ENCODE assay signal across 14 cellular contexts in the genomic region with DNA sequence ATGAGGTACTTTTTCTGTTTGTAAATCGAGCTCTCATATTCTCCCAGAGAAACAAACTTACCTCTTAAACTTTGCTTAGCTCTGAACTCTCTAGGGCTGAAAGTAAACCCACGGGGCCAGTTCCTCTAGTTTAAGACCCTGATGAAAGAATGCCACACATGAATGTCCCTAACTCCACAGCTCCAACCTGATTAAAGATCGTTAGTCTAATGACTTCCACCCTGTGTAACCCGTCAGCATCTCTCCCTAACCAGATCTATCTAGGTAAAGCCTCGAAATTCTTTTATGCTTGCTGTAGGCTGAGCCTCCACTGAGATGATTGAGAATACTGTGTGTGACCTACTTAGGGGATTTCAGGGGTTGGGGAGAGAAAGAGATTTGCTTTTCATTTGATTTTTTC. TPM values are rescaled to one million over a fixed set of nuclear protein-coding genes. Genes with fewer than 3 reads are reported as not detected.
A peak's percentile ranks its signal among the peaks of the same experiment; 100 is the strongest.
DNase-seq lines count a peak whose midpoint lies in the region; ATAC-seq and TF ChIP-seq lines count a peak whose summit lies in the region.
"Had no signal": no experiment of that assay in that cellular context is flagged by ENCODE, and none has a peak within 500 bp of the region (broad histone marks: within the 10 kb centered on the region; RNA-seq: fewer than 3 reads in every experiment).

No MANE protein-coding gene starts in this region.

- no peak overlapping the region for H2AK5ac ChIP-seq in mesendoderm (ENCODE audit: low read length)

- H3K4me1 Mint-ChIP-seq in GM23338 = no peaks in the 10 kb centered on the region
- H3K4me1 Mint-ChIP-seq: B cell had no signal

- no peak overlapping the region for H3K4me3 ChIP-seq in GM23338
- H3K4me3 ChIP-seq in mesendoderm (ENCODE audit: low read length) = no peak overlapping the region
- H3K4me3 ChIP-seq: HAP-1 had no signal

- H3K9me3 Mint-ChIP-seq in GM23338 = no peaks in the 10 kb centered on the region
- H3K9me3 Mint-ChIP-seq: CD4-positive, alpha-beta T cell had no signal

- no peak overlapping the region for H2BK120ac ChIP-seq in mesendoderm (ENCODE audit: low read depth, low read length)

- H4K20me1 ChIP-seq in GM23338 (replicated peaks; ENCODE audit: insufficient read depth) = no peaks in the 10 kb centered on the region

- peaks cover 1% of the 10 kb centered on the region for H3K27me3 Mint-ChIP-seq in GM23338 (ENCODE audit: insufficient read depth, low read depth, poor library complexity)

- no peak overlapping the region for H3K27ac Mint-ChIP-seq in GM23338
- H3K27ac Mint-ChIP-seq: B cell; CD4-positive, alpha-beta T cell had no signal

- no peaks in the 10 kb centered on the region for H3K9me2 ChIP-seq in GM23338 (ENCODE audit: insufficient read depth)

- DNase-seq in GM23338 (ENCODE audit: low spot score) (no peak), cerebellar cortex (ENCODE audit: low spot score) (peak; percentile 55), mesendoderm (peak; percentile 21), amygdala (lab: John Stamatoyannopoulos, UW) (no peak), NCI-H187 treated with DMSO at 0.1 percent for 48 hours (lab: John Stamatoyannopoulos, UW) (no peak), SKM-1 (lab: John Stamatoyannopoulos, UW; ENCODE audit: unreplicated experiment) (no peak)
- DNase-seq: C1 segment of cervical spinal cord; Calu3; CD4-positive, alpha-beta T cell; DMS79 had no signal

- H4K5ac ChIP-seq in mesendoderm (ENCODE audit: low read length) = no peak overlapping the region

- no peaks in the 10 kb centered on the region for H3K79me2 ChIP-seq in GM23338 (replicated peaks; ENCODE audit: insufficient read depth)
- H3K79me2 ChIP-seq in mesendoderm (ENCODE audit: control insufficient read depth, insufficient read depth, low read length) = no peaks in the 10 kb centered on the region

- no peak overlapping the region for H3K56ac ChIP-seq in mesendoderm (ENCODE audit: low read length)

- H3K23ac ChIP-seq in mesendoderm (ENCODE audit: low read length) = no peak overlapping the region

- H4K8ac ChIP-seq in mesendoderm (ENCODE audit: low read depth, low read length) = no peak overlapping the region

- H3K27ac ChIP-seq in GM23338 (ENCODE audit: low read depth) = no peak overlapping the region
- H3K27ac ChIP-seq in mesendoderm (ENCODE audit: low read depth, low read length) = no peak overlapping the region

- peak overlapping the region; percentile 38; the same call in 1 of the 2 replicates for H2AFZ ChIP-seq in GM23338

- H3K18ac ChIP-seq in mesendoderm (ENCODE audit: low read length) = no peak overlapping the region

- no peak overlapping the region for H2BK15ac ChIP-seq in mesendoderm (replicated peaks; ENCODE audit: low read depth)

- no peak for ATAC-seq in GM23338
- no peak for ATAC-seq in HG02973 (IDR thresholded peaks at IDR 0.05; ENCODE audit: unreplicated experiment)

- H3K36me3 ChIP-seq in GM23338 (ENCODE audit: insufficient read depth) = no peaks in the 10 kb centered on the region
- H3K36me3 ChIP-seq in mesendoderm (ENCODE audit: control insufficient read depth, insufficient read depth, low read length) = no peaks in the 10 kb centered on the region
- H3K36me3 ChIP-seq: HAP-1 had no signal

- H2BK5ac ChIP-seq in mesendoderm (ENCODE audit: low read length) = no peak overlapping the region

- H3K4me3 Mint-ChIP-seq in GM23338 = no peak overlapping the region
- H3K4me3 Mint-ChIP-seq: B cell; CD4-positive, alpha-beta T cell had no signal

- no peaks in the 10 kb centered on the region for H3K79me1 ChIP-seq in mesendoderm (ENCODE audit: low read length)

- H3K4ac ChIP-seq in mesendoderm (ENCODE audit: low read depth, low read length) = no peak overlapping the region

- no peaks in the 10 kb centered on the region for H3F3A ChIP-seq in GM23338 (replicated peaks; ENCODE audit: low read depth)

- no peak for TF ChIP-seq CTCF in GM23338 (conservative IDR thresholded peaks at IDR 0.05; ENCODE audit: low read depth in 2 of 2)

- no CpG with 5 or more reads among the region's 5 CpGs for WGBS in mesendoderm (ENCODE audit: extremely low coverage, insufficient coverage, low lambda C conversion rate)

- H3K9ac ChIP-seq in mesendoderm (ENCODE audit: low read length) = no peak overlapping the region

- H3K27me3 ChIP-seq in GM23338 (ENCODE audit: insufficient read depth) (no peaks in the 10 kb centered on the region), mesendoderm (ENCODE audit: insufficient read depth, low read length, poor library complexity) (no peaks in the 10 kb centered on the region)

- H3K4me2 ChIP-seq in GM23338 = no peak overlapping the region
- no peak overlapping the region for H3K4me2 ChIP-seq in mesendoderm (ENCODE audit: low read length)

- no peaks in the 10 kb centered on the region for H3K36me3 Mint-ChIP-seq in GM23338 (ENCODE audit: low read depth)

- H3K4me1 ChIP-seq in GM23338 (ENCODE audit: insufficient read depth) = no peaks in the 10 kb centered on the region
- H3K4me1 ChIP-seq in mesendoderm (ENCODE audit: control insufficient read depth, low read depth, low read length) = no peaks in the 10 kb centered on the region
- H3K4me1 ChIP-seq: HAP-1 had no signal

TF ChIP-seq in GM23338, 12 proteins besides CTCF, POLR2A, EP300 and RAD21 (continues in another document):
- TF ChIP-seq ZNF331 (CRISPR knock-in tag; IDR thresholded peaks at IDR 0.05; ENCODE audit: low read depth) (no peak), EZH2phosphoT487 (IDR thresholded peaks at IDR 0.05; ENCODE audit: unreplicated experiment) (no peak), ZNF114 (CRISPR knock-in tag; IDR thresholded peaks at IDR 0.05) (no peak), STAT1 (IDR thresholded peaks at IDR 0.05; ENCODE audit: unreplicated experiment) (no peak), EZH2 (IDR thresholded peaks at IDR 0.05; ENCODE audit: low read depth, unreplicated experiment) (no peak), NANOG (IDR thresholded peaks at IDR 0.05; ENCODE audit: borderline replicate concordance) (no peak), CREB1 (CRISPR knock-in tag; IDR thresholded peaks at IDR 0.05; ENCODE audit: low read depth) (no peak), JUNB (IDR thresholded peaks at IDR 0.05; ENCODE audit: unreplicated experiment) (no peak), ETS1 (IDR thresholded peaks at IDR 0.05) (no peak), REST (IDR thresholded peaks at IDR 0.05; ENCODE audit: unreplicated experiment) (no peak)

RNA-seq across cellular contexts. Expression of gene ADRA1B, which starts 27.0 kb away (rescaled TPM):
- total RNA-seq in GM23338 (2014; rRNA removed; shearing (Covaris generic)) = not detected in 2 replicates
- not detected in 2 replicates for polyA plus RNA-seq in GM23338 (2016; fragmentation: Nextera tagmentation; extraction: Ambion mirVana)
- polyA plus RNA-seq in mesendoderm (2013, experiment 1 of 2) = 0.08 TPM
- 0.10 TPM for polyA plus RNA-seq in mesendoderm (2013, experiment 2 of 2)
- total RNA-seq: B cell; CD4-positive, alpha-beta T cell; H1 had no signal
- polyA plus RNA-seq: H1 had no signal

Comparison
In these comparisons a context has a peak if more than half of its experiments do, and no peak if none do; other contexts are left out.
1. DNase-seq: peak in cerebellar cortex (single experiment) and mesendoderm (single experiment); none in GM23338 (single experiment), amygdala (0 of 56), NCI-H187 treated with DMSO at 0.1 percent for 48 hours (single experiment) and SKM-1 (single experiment).